ENCODE assay signal across 26 cellular contexts in the genomic region with DNA sequence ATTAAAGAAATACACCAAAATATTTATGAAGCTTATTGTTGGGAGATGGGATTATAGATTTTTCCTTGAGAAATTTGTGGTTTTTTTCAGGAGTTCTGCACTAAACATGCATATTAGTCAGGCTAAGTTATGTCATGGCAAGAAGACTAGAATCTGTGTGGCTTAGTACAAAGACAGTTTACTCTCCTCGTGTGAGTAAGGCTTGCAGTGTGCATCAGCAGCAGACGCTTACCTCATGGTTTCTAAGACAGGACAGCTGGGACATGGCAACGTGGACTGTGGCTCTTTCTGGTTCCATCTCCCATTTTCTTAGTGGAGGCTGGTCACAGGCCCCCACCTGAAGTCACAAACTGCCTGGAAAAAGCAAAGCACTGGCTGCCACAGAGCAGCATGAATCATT.
"Had no signal": no experiment of that assay in that cellular context is flagged by ENCODE, and none has a peak within 500 bp of the region (broad histone marks: within the 10 kb centered on the region; RNA-seq: fewer than 3 reads in every experiment).

No MANE protein-coding gene starts in this region.

- FAIRE-seq: K562 had no signal

- H3K4me3 ChIP-seq: K562 had no signal

- H3K36me3 ChIP-seq: brain microvascular endothelial cell had no signal

- H3K27me3 ChIP-seq: brain microvascular endothelial cell had no signal

- DNase-seq: activated CD4-positive, alpha-beta memory T cell treated with anti-CD3 and anti-CD28 coated beads for 36 hours; activated CD4-positive, alpha-beta T cell treated with anti-CD3 and anti-CD28 coated beads, Interleukin-2, amount 10 ng/mL, durations not matched to agents 7 days and 5 days; activated CD4-positive, CD25-positive, alpha-beta regulatory T cell; activated gamma-delta T cell; activated naive CD4-positive, alpha-beta T cell treated with anti-CD3 and anti-CD28 coated beads for 36 hours; activated T-cell treated with anti-CD3 and anti-CD28 coated beads for 4 hours; activated T-cell treated with anti-CD3 and anti-CD28 coated beads, Interleukin-2, amount 50 U/mL, for 48 hours; amygdala; brain microvascular endothelial cell; Karpas-422; NCI-H1048; NCI-H146; NCI-H187 treated with DMSO at 0.1 percent for 48 hours; NCI-H2081 treated with DMSO at 0.1 percent for 48 hours; NCI-H2171 treated with DMSO at 0.1 percent for 48 hours; NCI-H345; NCI-H510A; NCI-H526 treated with DMSO at 0.1 percent for 48 hours; NCI-H82; NK-92 treated with Interleukin-12 subunit alpha and Interleukin-12 subunit beta, amount 100 ng/mL, for 24 hours; OCI-M1; SHP77 treated with DMSO at 0.1 percent for 48 hours; T-helper 2 cell; T1000 had no signal

- H3K27ac ChIP-seq: brain microvascular endothelial cell, VCaP had no signal
